ENCODE assay signal across 12 cellular contexts in genomic region chr1:209797978-209798639, GRCh38. TPM values are rescaled to one million over a fixed set of nuclear protein-coding genes. Genes with fewer than 3 reads are reported as not detected.
A peak's percentile ranks its signal among the peaks of the same experiment; 100 is the strongest.
DNase-seq lines count a peak whose midpoint lies in the region; ATAC-seq and TF ChIP-seq lines count a peak whose summit lies in the region.
"Had no signal": no experiment of that assay in that cellular context is flagged by ENCODE, and none has a peak within 500 bp of the region (broad histone marks: within the 10 kb centered on the region; RNA-seq: fewer than 3 reads in every experiment).

No MANE protein-coding gene starts in this region.

- peak overlapping the region; percentile 40 for H3K18ac ChIP-seq in trophoblast cell (ENCODE audit: low read length)

- H2BK120ac ChIP-seq in trophoblast cell (ENCODE audit: insufficient read depth, low read length, poor library complexity): no peak overlapping the region

- H3K4me3 ChIP-seq in GM23248 (no peak overlapping the region), mammary epithelial cell (replicated peaks in 1 of 3; ENCODE audit: insufficient read depth in 1 of 3, low read depth in 2 of 3, low read length in 3 of 3) (peak overlapping the region in 1 of 3 experiments; percentile 8), trophoblast cell (ENCODE audit: low read depth, low read length) (no peak overlapping the region)

- peak overlapping the region; percentile 62 for H2AFZ ChIP-seq in GM23248
- no peak overlapping the region for H2AFZ ChIP-seq in mammary epithelial cell (ENCODE audit: low read depth, low read length)
- H2AFZ ChIP-seq in trophoblast cell (ENCODE audit: insufficient read depth, low read length, poor library complexity): no peak overlapping the region

- peak overlapping the region; percentile 58 for H3K4ac ChIP-seq in trophoblast cell (ENCODE audit: low read depth, low read length)

- TF ChIP-seq CTCF in mammary epithelial cell (conservative IDR thresholded peaks at IDR 0.05 in 1 of 2, IDR thresholded peaks at IDR 0.05 in 1 of 2; ENCODE audit: extremely low read depth in 1 of 2, insufficient read depth in 1 of 2, low read depth in 1 of 2, low read length in 2 of 2): peak; percentile 27 to 51

- H3F3A ChIP-seq in GM23248 (ENCODE audit: insufficient read depth): no peaks in the 10 kb centered on the region

- no peak overlapping the region for H3K27ac ChIP-seq in GM23248
- peak overlapping the region; percentile 8 for H3K27ac ChIP-seq in mammary epithelial cell (ENCODE audit: insufficient read depth, low read depth, low read length)
- H3K27ac ChIP-seq in trophoblast cell (ENCODE audit: low read depth, low read length): no peak overlapping the region
- H3K27ac ChIP-seq: neutrophil had no signal

- no peak overlapping the region for H2BK5ac ChIP-seq in trophoblast cell (ENCODE audit: low read depth, low read length, poor library complexity)

- H3K9me2 ChIP-seq in GM23248 (ENCODE audit: insufficient read depth): no peaks in the 10 kb centered on the region

- peaks cover 13% of the 10 kb centered on the region for H3K4me1 ChIP-seq in GM23248 (ENCODE audit: insufficient read depth)
- peaks cover 46% of the 10 kb centered on the region for H3K4me1 ChIP-seq in mammary epithelial cell (ENCODE audit: insufficient read depth, low read length)
- H3K4me1 ChIP-seq in trophoblast cell (ENCODE audit: control insufficient read depth in 1 of 2, insufficient read depth in 2 of 2, low read length in 2 of 2): no peaks in the 10 kb centered on the region

- intact Hi-C loops in mammary epithelial cell (cut with micrococcal nuclease): no loop called here

- in situ Hi-C loops in GM23248 (cut with MboI) (no loop called here), mammary epithelial cell (cut with MboI; ENCODE audit: low sequenced_read_pairs in 2 of 2) (no loop called here), G401 (cut with HindIII; ENCODE audit: low sequenced_read_pairs) (no loop called here)

- no peak overlapping the region for H4K12ac ChIP-seq in trophoblast cell (ENCODE audit: low read depth, low read length)

- DNase-seq in GM23248 (peak; percentile 75), NOMO-1 treated with DMSO at 0.1 percent for 48 hours (lab: John Stamatoyannopoulos, UW; ENCODE audit: unreplicated experiment) (peak; percentile 52), mammary epithelial cell (no peak), trophoblast cell (no peak), G401 (ENCODE audit: low spot score) (no peak), activated gamma-delta T cell treated with Interleukin-2 at 50 U/mL for 16 hours (no peak)
- DNase-seq: left cardiac atrium, substantia nigra, T-helper 9 cell had no signal

- dilution Hi-C loops in mammary epithelial cell (cut with HindIII; ENCODE audit: low sequenced_read_pairs): no loop called here

- H3K79me1 ChIP-seq in trophoblast cell (ENCODE audit: low read length): no peaks in the 10 kb centered on the region

- BruUV-seq in mammary epithelial cell (replicated peaks; lab: Mats Ljungman, UMichigan): no TSS peak

- H3K23ac ChIP-seq in trophoblast cell (ENCODE audit: low read length): no peak overlapping the region

- no peaks in the 10 kb centered on the region for H3K79me2 ChIP-seq in GM23248 (ENCODE audit: insufficient read depth)
- H3K79me2 ChIP-seq in mammary epithelial cell (ENCODE audit: insufficient read depth, low read length): peaks cover 99% of the 10 kb centered on the region
- H3K79me2 ChIP-seq in trophoblast cell (ENCODE audit: control insufficient read depth, insufficient read depth, low read length, poor library complexity): no peaks in the 10 kb centered on the region

- H3K9ac ChIP-seq in GM23248 (no peak overlapping the region), mammary epithelial cell (ENCODE audit: insufficient read depth, low read length) (no peak overlapping the region), trophoblast cell (ENCODE audit: low read length) (no peak overlapping the region)

- no peak overlapping the region for H3K14ac ChIP-seq in trophoblast cell (ENCODE audit: low read length)

- no peak overlapping the region for H4K8ac ChIP-seq in trophoblast cell (ENCODE audit: low read depth, low read length)

- H3K9me3 ChIP-seq in GM23248 (ENCODE audit: low read depth): no peaks in the 10 kb centered on the region
- no peaks in the 10 kb centered on the region for H3K9me3 ChIP-seq in mammary epithelial cell (replicated peaks; ENCODE audit: insufficient read depth, low read length)
- H3K9me3 ChIP-seq in trophoblast cell (ENCODE audit: insufficient read depth, low read depth, low read length): no peaks in the 10 kb centered on the region
- H3K9me3 ChIP-seq: neutrophil had no signal

- H2BK12ac ChIP-seq in trophoblast cell (ENCODE audit: low read length): no peak overlapping the region

- H3K27me3 ChIP-seq in GM23248 (replicated peaks; ENCODE audit: insufficient read depth) (no peaks in the 10 kb centered on the region), mammary epithelial cell (ENCODE audit: insufficient read depth, low read length) (no peaks in the 10 kb centered on the region), trophoblast cell (ENCODE audit: insufficient read depth, low read length) (no peaks in the 10 kb centered on the region)

- 46 to 53% methylated on average over 9 of the region's 9 CpGs for WGBS in GM23248 (ENCODE audit: low coverage in 1 of 2, low lambda C conversion rate in 2 of 2, missing lambda C conversion rate in 2 of 2), 2 experiments
- 26% methylated on average over 8 of the region's 9 CpGs for WGBS in mammary epithelial cell (ENCODE audit: low coverage, missing lambda C conversion rate)
- no CpG with 5 or more reads among the region's 9 CpGs for WGBS in trophoblast cell (ENCODE audit: extremely low coverage, insufficient coverage, insufficient read length)

- no peak overlapping the region for H4K91ac ChIP-seq in trophoblast cell (ENCODE audit: low read depth, low read length)

- CTCF ChIA-PET in mammary epithelial cell (lab: Charles Lee; ENCODE audit: low non-redundant PET): no interaction called here

- H4K20me1 ChIP-seq in GM23248 (ENCODE audit: insufficient read depth) (no peaks in the 10 kb centered on the region), mammary epithelial cell (ENCODE audit: insufficient read depth, low read length) (peaks cover 10% of the 10 kb centered on the region)

- ATAC-seq in GM21528 (IDR thresholded peaks at IDR 0.05; ENCODE audit: low FRiP score, unreplicated experiment): no peak
- ATAC-seq in GM18861 (IDR thresholded peaks at IDR 0.05; ENCODE audit: unreplicated experiment): no peak
- ATAC-seq: left cardiac atrium had no signal

- no peak overlapping the region for H2AK5ac ChIP-seq in trophoblast cell (ENCODE audit: low read length)

- H3K4me2 ChIP-seq in GM23248 (ENCODE audit: unreplicated experiment) (no peak overlapping the region), mammary epithelial cell (ENCODE audit: insufficient read depth, low read depth, low read length) (no peak overlapping the region), trophoblast cell (ENCODE audit: low read length) (no peak overlapping the region)

- no peaks in the 10 kb centered on the region for H3K36me3 ChIP-seq in GM23248 (ENCODE audit: low read depth)
- H3K36me3 ChIP-seq in mammary epithelial cell (ENCODE audit: insufficient read depth, low read length): peaks cover 71% of the 10 kb centered on the region
- peaks cover 20 to 22% of the 10 kb centered on the region in 2 experiments for H3K36me3 ChIP-seq in trophoblast cell (ENCODE audit: control insufficient read depth in 1 of 2, insufficient read depth in 2 of 2, low read length in 2 of 2)
- H3K36me3 ChIP-seq: neutrophil had no signal

RNA-seq across cellular contexts. Expression of gene IRF6, which starts 7.8 kb away (rescaled TPM):
- total RNA-seq in GM23248 (2014; rRNA removed; shearing (Covaris generic)): 1.3 and 1.6 TPM in 2 replicates
- 0.84 and 0.86 TPM in 2 replicates for polyA plus RNA-seq in GM23248 (2016; fragmentation: Nextera tagmentation; extraction: Ambion mirVana)
- 100 to 1,000 TPM; 261 to 422 TPM for total RNA-seq in mammary epithelial cell
- 252 TPM for polyA plus RNA-seq in mammary epithelial cell
- polyA minus RNA-seq in mammary epithelial cell: 369 TPM
- polyA plus RNA-seq in trophoblast cell (2013): 15.9 and 17.9 TPM in 2 replicates
- total RNA-seq in G401 (2014; rRNA removed; shearing (Covaris generic)): not detected in 2 replicates

RNA-seq across cellular contexts. Expression of gene C1orf74, which starts 13.8 kb away (rescaled TPM):
- total RNA-seq in GM23248 (2014; rRNA removed; shearing (Covaris generic)): 2.1 and 2.3 TPM in 2 replicates
- 1.4 and 1.5 TPM in 2 replicates for polyA plus RNA-seq in GM23248 (2016; fragmentation: Nextera tagmentation; extraction: Ambion mirVana)
- 10 to 100 TPM; 29.8 to 50.1 TPM for total RNA-seq in mammary epithelial cell
- polyA plus RNA-seq in mammary epithelial cell: 13.2 TPM
- 28.7 TPM for polyA minus RNA-seq in mammary epithelial cell
- polyA plus RNA-seq in trophoblast cell (2013): 2.4 TPM in 2 replicates
- total RNA-seq in G401 (2014; rRNA removed; shearing (Covaris generic)): 6.2 and 9.0 TPM in 2 replicates

RNA-seq across cellular contexts. Expression of gene UTP25, which starts 29.7 kb away (rescaled TPM):
- total RNA-seq in GM23248 (2014; rRNA removed; shearing (Covaris generic)): 12.2 and 16.8 TPM in 2 replicates
- polyA plus RNA-seq in GM23248 (2016; fragmentation: Nextera tagmentation; extraction: Ambion mirVana) (9.5 TPM in 2 replicates), mammary epithelial cell (8.0 TPM)
- 10 to 100 TPM in 1 of 2 donors, 1 to 10 TPM in 1; 9.3 to 14.0 TPM for total RNA-seq in mammary epithelial cell
- 8.3 TPM for polyA minus RNA-seq in mammary epithelial cell
- polyA plus RNA-seq in trophoblast cell (2013): 2.8 TPM in 2 replicates
- 9.7 and 13.5 TPM in 2 replicates for total RNA-seq in G401 (2014; rRNA removed; shearing (Covaris generic))

RNA-seq across cellular contexts. Expression of gene TRAF3IP3, which starts 42.3 kb away (rescaled TPM):
- not detected in 2 replicates for total RNA-seq in GM23248 (2014; rRNA removed; shearing (Covaris generic))
- 0.25 TPM in 1 of 2 replicates, not detected in the other for polyA plus RNA-seq in GM23248 (2016; fragmentation: Nextera tagmentation; extraction: Ambion mirVana)
- total RNA-seq in mammary epithelial cell: under 1 TPM in 1 of 2 donors, not detected in 1; 0.28 TPM
- not detected for polyA plus RNA-seq in mammary epithelial cell
- polyA minus RNA-seq in mammary epithelial cell: not detected
- polyA plus RNA-seq in trophoblast cell (2013): 0.54 and 0.63 TPM in 2 replicates
- total RNA-seq in G401 (2014; rRNA removed; shearing (Covaris generic)): 0.10 TPM in 1 of 2 replicates, not detected in the other

Comparison
In these comparisons a context has a peak if more than half of its experiments do, and no peak if none do; other contexts are left out.
1. DNase-seq: peak in GM23248 (single experiment) and NOMO-1 treated with DMSO at 0.1 percent for 48 hours (single experiment); none in mammary epithelial cell (single experiment), trophoblast cell (0 of 2), G401 (single experiment) and activated gamma-delta T cell treated with Interleukin-2 at 50 U/mL for 16 hours (single experiment).
2. RNA of gene IRF6, which starts 7.8 kb away (total RNA-seq): 261 to 422 TPM in mammary epithelial cell; 1.3 to 1.6 TPM in GM23248 and not detected in G401; every median in the first group is over 10 times any median in the second.